ENCODE assay signal across 23 cellular contexts in genomic region chr15:48514103-48514817, GRCh38.
"Had no signal": no experiment of that assay in that cellular context is flagged by ENCODE, and none has a peak within 500 bp of the region (broad histone marks: within the 10 kb centered on the region; RNA-seq: fewer than 3 reads in every experiment).

No MANE protein-coding gene starts in this region.

- H3K4me3 ChIP-seq: cardiac muscle cell had no signal

- H3K27ac ChIP-seq: brain microvascular endothelial cell, cardiac muscle cell had no signal

- H3K27me3 ChIP-seq: brain microvascular endothelial cell, cardiac muscle cell had no signal

- H3K27ac Mint-ChIP-seq: activated CD4-positive, alpha-beta memory T cell treated with anti-CD3 and anti-CD28 coated beads for 36 hours; activated CD4-positive, alpha-beta T cell treated with anti-CD3 and anti-CD28 coated beads, Interleukin-2, amount 10 ng/mL, durations not matched to agents 7 days and 5 days; activated naive CD4-positive, alpha-beta T cell treated with anti-CD3 and anti-CD28 coated beads for 36 hours; activated naive CD8-positive, alpha-beta T cell; activated T-helper 17 cell treated with anti-CD3 and anti-CD28 coated beads, Interleukin-2, amount 50 U/mL, for 72 hours; T-helper 17 cell; WTC11 had no signal

- H3K4me1 Mint-ChIP-seq: activated CD4-positive, alpha-beta T cell treated with anti-CD3 and anti-CD28 coated beads, Interleukin-2, amount 10 ng/mL, durations not matched to agents 7 days and 5 days; activated T-helper 17 cell treated with anti-CD3 and anti-CD28 coated beads, Interleukin-2, amount 50 U/mL, for 72 hours; T-helper 17 cell had no signal

- DNase-seq: activated CD4-positive, alpha-beta memory T cell treated with anti-CD3 and anti-CD28 coated beads for 36 hours; activated CD4-positive, alpha-beta T cell treated with anti-CD3 and anti-CD28 coated beads for 1 hour; activated CD4-positive, alpha-beta T cell treated with anti-CD3 and anti-CD28 coated beads, Interleukin-2, amount 10 ng/mL, durations not matched to agents 7 days and 5 days; activated CD8-positive, alpha-beta memory T cell treated with anti-CD3 and anti-CD28 coated beads for 24 hours; activated gamma-delta T cell; activated naive CD4-positive, alpha-beta T cell treated with anti-CD3 and anti-CD28 coated beads for 36 hours; activated T-cell treated with anti-CD3 and anti-CD28 coated beads, Interleukin-2, amount 50 U/mL, for 4 hours; brain microvascular endothelial cell; KG1; NCI-H1048; NCI-H146; NCI-H187 treated with DMSO at 0.1 percent for 48 hours; NCI-H2081 treated with DMSO at 0.1 percent for 48 hours; NCI-H446; NCI-H524; NCI-H748 treated with DMSO at 0.1 percent for 48 hours; SIG-M5; T-helper 17 cell; T-helper 9 cell had no signal

- H3K36me3 Mint-ChIP-seq: activated CD4-positive, alpha-beta memory T cell treated with anti-CD3 and anti-CD28 coated beads for 36 hours; activated naive CD8-positive, alpha-beta T cell; WTC11 had no signal

- ATAC-seq: activated T-cell treated with anti-CD3 and anti-CD28 coated beads, Interleukin-2, amount 50 U/mL, for 4 hours; activated T-helper 17 cell treated with anti-CD3 and anti-CD28 coated beads, Interleukin-2, amount 50 U/mL, for 72 hours; T-helper 17 cell; WTC11 had no signal

- H3K27me3 Mint-ChIP-seq: activated CD4-positive, alpha-beta memory T cell treated with anti-CD3 and anti-CD28 coated beads for 36 hours; activated naive CD8-positive, alpha-beta T cell had no signal

- H3K36me3 ChIP-seq: cardiac muscle cell had no signal

- H3K4me3 Mint-ChIP-seq: activated CD4-positive, alpha-beta memory T cell treated with anti-CD3 and anti-CD28 coated beads for 36 hours; activated CD4-positive, alpha-beta T cell treated with anti-CD3 and anti-CD28 coated beads, Interleukin-2, amount 10 ng/mL, durations not matched to agents 7 days and 5 days; activated naive CD4-positive, alpha-beta T cell treated with anti-CD3 and anti-CD28 coated beads for 36 hours; activated naive CD8-positive, alpha-beta T cell; activated T-cell treated with anti-CD3 and anti-CD28 coated beads, Interleukin-2, amount 50 U/mL, for 4 hours; activated T-helper 17 cell treated with anti-CD3 and anti-CD28 coated beads, Interleukin-2, amount 50 U/mL, for 72 hours; T-helper 17 cell; WTC11 had no signal

- H3K9me3 Mint-ChIP-seq: activated CD4-positive, alpha-beta memory T cell treated with anti-CD3 and anti-CD28 coated beads for 36 hours; activated CD4-positive, alpha-beta T cell treated with anti-CD3 and anti-CD28 coated beads, Interleukin-2, amount 10 ng/mL, durations not matched to agents 7 days and 5 days; activated naive CD4-positive, alpha-beta T cell treated with anti-CD3 and anti-CD28 coated beads for 36 hours; activated T-cell treated with anti-CD3 and anti-CD28 coated beads, Interleukin-2, amount 50 U/mL, for 4 hours had no signal
